Comparison of ENCODE assay signal across 10 cellular contexts in the genomic region with DNA sequence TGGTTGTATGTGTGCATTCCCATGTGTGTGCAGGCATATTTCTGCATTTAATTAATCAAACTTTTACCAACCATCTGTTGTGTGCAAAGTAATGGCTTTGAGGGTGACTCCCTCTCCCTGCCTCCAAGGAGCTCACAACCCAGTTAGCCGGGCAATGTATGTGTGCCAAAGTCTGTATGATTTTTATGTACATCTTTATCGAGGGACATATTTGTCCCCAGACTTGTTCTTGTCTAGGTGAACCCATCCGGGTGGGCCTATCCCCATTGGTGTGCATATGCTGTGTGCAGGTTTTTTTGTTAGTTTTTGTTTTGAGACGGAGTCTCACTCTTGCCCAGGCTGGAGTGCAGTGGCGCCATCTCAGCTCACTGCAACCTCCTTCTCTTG. TPM values are rescaled to one million over a fixed set of nuclear protein-coding genes. Genes with fewer than 3 reads are reported as not detected.
DNase-seq lines count a peak whose midpoint lies in the region; ATAC-seq and TF ChIP-seq lines count a peak whose summit lies in the region.
"Had no signal": no experiment of that assay in that cellular context is flagged by ENCODE, and none has a peak within 500 bp of the region (broad histone marks: within the 10 kb centered on the region; RNA-seq: fewer than 3 reads in every experiment).

No MANE protein-coding gene starts in this region.

- H3K9me2 ChIP-seq in SU-DHL-6 (replicated peaks; ENCODE audit: insufficient read depth, low read length), result no peaks in the 10 kb centered on the region

- WGBS in spleen, 5 donors, result 13 to 64% (median 41%) methylated on average over 5 of the region's 5 CpGs

- DNase-seq in T-helper 1 cell (no peak), epithelial cell of esophagus (ENCODE audit: low read depth) (no peak), spleen (no peak), left colon (no peak), left lobe of liver (ENCODE audit: low spot score) (no peak)

- intact Hi-C loops in spleen (cut with DNase I; ENCODE audit: low total_unique reads) (no loop called here), left colon (cut with DNase I, micrococcal nuclease) (no loop called here)

- no peaks in the 10 kb centered on the region for H3K36me3 ChIP-seq in SU-DHL-6 (ENCODE audit: low read length)
- peaks cover 0 to 36% (median 24%) of the 10 kb centered on the region in 6 donors for H3K36me3 ChIP-seq in spleen

- H3K4me3 Mint-ChIP-seq in T-helper 1 cell treated with Interleukin-12 subunit alpha and Interleukin-12 subunit beta and Interleukin-4 antibody, amounts not matched to agents 30 μg/mL and 1 μg/mL, for 36 hours, result peak overlapping the region; percentile 91

- H3K9me3 Mint-ChIP-seq in T-helper 1 cell treated with Interleukin-12 subunit alpha and Interleukin-12 subunit beta and Interleukin-4 antibody, amounts not matched to agents 30 μg/mL and 1 μg/mL, for 36 hours, result no peaks in the 10 kb centered on the region

- no peak for TF ChIP-seq CTCF in SU-DHL-6 (IDR thresholded peaks at IDR 0.05; ENCODE audit: insufficient read depth, low read length, poor library complexity, severe bottlenecking)
- TF ChIP-seq CTCF in epithelial cell of esophagus (IDR thresholded peaks at IDR 0.05; ENCODE audit: insufficient read depth, low read depth, low read length, missing control alignments), result no peak
- no peak for TF ChIP-seq CTCF in spleen (IDR thresholded peaks at IDR 0.05 in 8 of 11, conservative IDR thresholded peaks at IDR 0.05 in 3 of 11)

- no peaks in the 10 kb centered on the region for H4K20me1 ChIP-seq in SU-DHL-6 (ENCODE audit: low read depth, low read length)

- H3K4me3 ChIP-seq in SU-DHL-6 (ENCODE audit: insufficient read depth, low read length, poor library complexity, severe bottlenecking) (peak overlapping the region; percentile 95), epithelial cell of esophagus (ENCODE audit: low read length) (peak overlapping the region; percentile 98), spleen (peak overlapping the region in 7 of 8 donors; percentile 45 to 87 (median 63))

- H3K27me3 Mint-ChIP-seq in T-helper 1 cell treated with Interleukin-12 subunit alpha and Interleukin-12 subunit beta and Interleukin-4 antibody, amounts not matched to agents 30 μg/mL and 1 μg/mL, for 36 hours (ENCODE audit: low read depth), result no peaks in the 10 kb centered on the region

- peaks cover 21% of the 10 kb centered on the region for H3F3A ChIP-seq in SU-DHL-6 (ENCODE audit: insufficient read depth)

- H3K36me3 Mint-ChIP-seq in T-helper 1 cell treated with Interleukin-12 subunit alpha and Interleukin-12 subunit beta and Interleukin-4 antibody, amounts not matched to agents 30 μg/mL and 1 μg/mL, for 36 hours (ENCODE audit: low read depth), result peaks cover 15% of the 10 kb centered on the region

- H3K4me1 Mint-ChIP-seq in T-helper 1 cell treated with Interleukin-12 subunit alpha and Interleukin-12 subunit beta and Interleukin-4 antibody, amounts not matched to agents 30 μg/mL and 1 μg/mL, for 36 hours (ENCODE audit: low read depth), result peaks cover 49% of the 10 kb centered on the region

- H3K27me3 ChIP-seq in SU-DHL-6 (ENCODE audit: low read length) (no peaks in the 10 kb centered on the region), spleen (replicated peaks in 1 of 7) (no peaks in the 10 kb centered on the region)

- H3K9ac ChIP-seq in SU-DHL-6 (ENCODE audit: low read length), result peak overlapping the region; percentile 95

- H3K4me1 ChIP-seq in spleen, result peaks cover 7 to 98% (median 48%) of the 10 kb centered on the region in 6 donors

- H3K9me3 ChIP-seq in SU-DHL-6 (ENCODE audit: insufficient read depth, low read length), result no peaks in the 10 kb centered on the region
- no peaks in the 10 kb centered on the region for H3K9me3 ChIP-seq in spleen

- H3K4me2 ChIP-seq in SU-DHL-6 (ENCODE audit: low read depth, low read length, poor library complexity, severe bottlenecking), result peak overlapping the region; percentile 95

- no peak for TF ChIP-seq POLR2A in spleen (IDR thresholded peaks at IDR 0.05)

- peak overlapping the region; percentile 35 for H2AFZ ChIP-seq in SU-DHL-6 (ENCODE audit: low read depth, low read length, severe bottlenecking)

- ATAC-seq in GM21367 (IDR thresholded peaks at IDR 0.05; ENCODE audit: unreplicated experiment), result no peak
- ATAC-seq in left colon, result no peak
- ATAC-seq in left lobe of liver, result no peak

- H3K27ac ChIP-seq in SU-DHL-6 (ENCODE audit: low read depth, low read length) (peak overlapping the region; percentile 91), spleen (peak overlapping the region in 7 of 8 donors; percentile 89 to 98 (median 95))

- H3K27ac Mint-ChIP-seq in T-helper 1 cell treated with Interleukin-12 subunit alpha and Interleukin-12 subunit beta and Interleukin-4 antibody, amounts not matched to agents 30 μg/mL and 1 μg/mL, for 36 hours, result peak overlapping the region; percentile 88

- peaks cover 5% of the 10 kb centered on the region; the same call in 1 of the 2 replicates for H3K79me2 ChIP-seq in SU-DHL-6 (ENCODE audit: insufficient read depth, low read length)

RNA-seq across cellular contexts. Expression of a gene that starts 1.8 kb away (rescaled TPM):
- 10 to 100 TPM; 54.9 to 97.0 (median 63.2) TPM for total RNA-seq in spleen
- 100 to 1,000 TPM; 111 to 208 (median 159) TPM for polyA plus RNA-seq in spleen
- total RNA-seq in left colon, result 10 to 100 TPM; 12.9 to 15.2 TPM
- 0.81 TPM for total RNA-seq in left lobe of liver

RNA-seq across cellular contexts. Expression of a gene that starts 21.7 kb away (rescaled TPM):
- total RNA-seq in spleen, result 10 to 100 TPM; 25.4 to 33.2 (median 31.6) TPM
- 10 to 100 TPM; 31.4 to 38.9 (median 34.1) TPM for polyA plus RNA-seq in spleen
- total RNA-seq in left colon, result 10 to 100 TPM; 29.2 to 30.2 TPM
- total RNA-seq in left lobe of liver, result 19.9 TPM

RNA-seq across cellular contexts. Expression of a gene that starts 23.1 kb away (rescaled TPM):
- total RNA-seq in spleen, result 10 to 100 TPM; 20.4 to 55.0 (median 38.0) TPM
- 10 to 100 TPM; 20.3 to 31.7 (median 29.6) TPM for polyA plus RNA-seq in spleen
- total RNA-seq in left colon, result 10 to 100 TPM; 14.6 to 34.9 TPM
- 7.1 TPM for total RNA-seq in left lobe of liver

RNA-seq across cellular contexts. Expression of a gene that starts 31.0 kb away (rescaled TPM):
- total RNA-seq in spleen, result 10 to 100 TPM in 3 of 7 donors, 1 to 10 TPM in 4; 4.4 to 21.7 (median 7.7) TPM
- 10 to 100 TPM in 2 of 3 donors, 1 to 10 TPM in 1; 3.7 to 14.4 (median 11.7) TPM for polyA plus RNA-seq in spleen
- total RNA-seq in left colon, result under 1 TPM; 0.45 to 0.76 TPM
- total RNA-seq in left lobe of liver, result 101 TPM
- total RNA-seq: T-helper 2 cell treated with Interferon-gamma antibody and Interleukin-4, amounts not matched to agents 100 ng/mL and 5 ng/mL, for 36 hours had no signal

RNA-seq across cellular contexts. Expression of a gene that starts 39.5 kb away (rescaled TPM):
- total RNA-seq in spleen (not detected), left colon (1 to 10 TPM in 1 of 2 donors, under 1 TPM in 1; 0.47 to 2.0 TPM), left lobe of liver (not detected)
- polyA plus RNA-seq in spleen, result under 1 TPM in 1 of 3 donors, not detected in 2; 0.06 TPM
- total RNA-seq: T-helper 2 cell treated with Interferon-gamma antibody and Interleukin-4, amounts not matched to agents 100 ng/mL and 5 ng/mL, for 36 hours; ureter had no signal
